In genomic region chr17:14381606-14382005, GRCh38 we compare ENCODE assay signal across 34 cellular contexts.
"Had no signal": no experiment of that assay in that cellular context is flagged by ENCODE, and none has a peak within 500 bp of the region (broad histone marks: within the 10 kb centered on the region; RNA-seq: fewer than 3 reads in every experiment).

No MANE protein-coding gene starts in this region.

- FAIRE-seq: astrocyte, bronchial epithelial cell had no signal

- H3K27me3 ChIP-seq: brain microvascular endothelial cell, esophagus squamous epithelium, heart right ventricle, hepatocyte had no signal

- H3K27me3 Mint-ChIP-seq: activated CD4-positive, alpha-beta memory T cell treated with anti-CD3 and anti-CD28 coated beads for 36 hours; activated CD4-positive, alpha-beta T cell treated with anti-CD3 and anti-CD28 coated beads for 36 hours; activated CD4-positive, alpha-beta T cell treated with anti-CD3 and anti-CD28 coated beads, Interleukin-2, amount 10 ng/mL, durations not matched to agents 24 days and 14 days; activated CD8-positive, alpha-beta memory T cell treated with anti-CD3 and anti-CD28 coated beads, Interleukin-2, amount 10 ng/mL, durations not matched to agents 7 days and 5 days; activated naive CD8-positive, alpha-beta T cell; central memory CD8-positive, alpha-beta T cell; dendritic cell treated with granulocyte-macrophage colony-stimulating factor and Interleukin-4, amounts not matched to agents 40 ng/mL and 50 ng/mL, for 4 days; T-helper 17 cell had no signal

- ATAC-seq: activated CD4-positive, alpha-beta T cell treated with anti-CD3 and anti-CD28 coated beads for 36 hours; activated CD8-positive, alpha-beta memory T cell treated with anti-CD3 and anti-CD28 coated beads, Interleukin-2, amount 10 ng/mL, durations not matched to agents 7 days and 5 days; activated CD8-positive, alpha-beta T cell treated with anti-CD3 and anti-CD28 coated beads, Interleukin-2, amount 10 ng/mL, durations not matched to agents 7 days and 5 days; heart right ventricle; T-helper 17 cell had no signal

- H3K9me3 Mint-ChIP-seq: activated CD4-positive, alpha-beta memory T cell treated with anti-CD3 and anti-CD28 coated beads for 36 hours; activated naive CD4-positive, alpha-beta T cell treated with anti-CD3 and anti-CD28 coated beads for 36 hours; central memory CD8-positive, alpha-beta T cell; dendritic cell treated with granulocyte-macrophage colony-stimulating factor and Interleukin-4, amounts not matched to agents 40 ng/mL and 50 ng/mL, for 4 days; endodermal cell; T-helper 2 cell treated with Interferon-gamma antibody and Interleukin-4, amounts not matched to agents 5 μg/mL and 100 μg/mL, for 36 hours had no signal

- H3K9me3 ChIP-seq: esophagus squamous epithelium had no signal

- H3K27ac ChIP-seq: brain microvascular endothelial cell, coronary artery, dorsolateral prefrontal cortex, esophagus squamous epithelium, heart right ventricle, hepatocyte had no signal

- H3K4me3 ChIP-seq: coronary artery, dorsolateral prefrontal cortex, esophagus squamous epithelium, heart right ventricle, hepatocyte had no signal

- H3K36me3 Mint-ChIP-seq: activated CD4-positive, alpha-beta memory T cell treated with anti-CD3 and anti-CD28 coated beads for 36 hours; activated CD8-positive, alpha-beta memory T cell treated with anti-CD3 and anti-CD28 coated beads, Interleukin-2, amount 10 ng/mL, durations not matched to agents 7 days and 5 days; activated naive CD8-positive, alpha-beta T cell had no signal

- H3K4me3 Mint-ChIP-seq: activated CD4-positive, alpha-beta memory T cell treated with anti-CD3 and anti-CD28 coated beads for 36 hours; activated CD4-positive, alpha-beta T cell treated with anti-CD3 and anti-CD28 coated beads for 36 hours; activated CD4-positive, alpha-beta T cell treated with anti-CD3 and anti-CD28 coated beads, Interleukin-2, amount 10 ng/mL, durations not matched to agents 24 days and 14 days; activated CD8-positive, alpha-beta memory T cell treated with anti-CD3 and anti-CD28 coated beads, Interleukin-2, amount 10 ng/mL, durations not matched to agents 7 days and 5 days; activated CD8-positive, alpha-beta T cell treated with anti-CD3 and anti-CD28 coated beads, Interleukin-2, amount 10 ng/mL, durations not matched to agents 7 days and 5 days; activated naive CD4-positive, alpha-beta T cell treated with anti-CD3 and anti-CD28 coated beads for 36 hours; activated naive CD8-positive, alpha-beta T cell; activated T-helper 1 cell treated with anti-CD3 and anti-CD28 coated beads, Interleukin-12 subunit alpha, Interleukin-12 subunit beta, Interleukin-2, Interleukin-4 antibody, amounts not matched to agents 30 ng/mL and 10 ng/mL and 1 ng/mL, durations not matched to agents 14 hours and 24 hours and 36 hours; central memory CD8-positive, alpha-beta T cell; dendritic cell treated with granulocyte-macrophage colony-stimulating factor and Interleukin-4, amounts not matched to agents 40 ng/mL and 50 ng/mL, for 4 days; endodermal cell; T-helper 17 cell; T-helper 2 cell treated with Interferon-gamma antibody and Interleukin-4, amounts not matched to agents 5 μg/mL and 100 μg/mL, for 36 hours had no signal

- DNase-seq: activated CD4-positive, alpha-beta memory T cell treated with anti-CD3 and anti-CD28 coated beads for 36 hours; activated CD4-positive, alpha-beta T cell treated with anti-CD3 and anti-CD28 coated beads for 36 hours; activated CD4-positive, alpha-beta T cell treated with anti-CD3 and anti-CD28 coated beads, Interleukin-2, amount 10 ng/mL, durations not matched to agents 24 days and 14 days; activated CD4-positive, CD25-positive, alpha-beta regulatory T cell; activated CD4-positive, CD25-positive, alpha-beta regulatory T cell treated with anti-CD3 and anti-CD28 coated beads, Interleukin-2, amount 50 U/mL, for 72 hours; activated CD8-positive, alpha-beta memory T cell treated with anti-CD3 and anti-CD28 coated beads, Interleukin-2, amount 10 ng/mL, durations not matched to agents 7 days and 5 days; activated CD8-positive, alpha-beta memory T cell treated with anti-CD3 and anti-CD28 coated beads, Interleukin-2, amount 50 U/mL, for 4 hours; activated CD8-positive, alpha-beta T cell treated with anti-CD3 and anti-CD28 coated beads, Interleukin-2, amount 10 ng/mL, durations not matched to agents 7 days and 5 days; activated effector memory CD4-positive, alpha-beta T cell treated with anti-CD3 and anti-CD28 coated beads, Interleukin-2, amount 50 U/mL, for 16 hours; activated naive CD4-positive, alpha-beta T cell treated with anti-CD3 and anti-CD28 coated beads for 36 hours; activated T-cell treated with anti-CD3 and anti-CD28 coated beads, Interleukin-2, amount 50 U/mL, for 1 hour; activated T-cell treated with anti-CD3 and anti-CD28 coated beads, Interleukin-2, amount 50 U/mL, for 48 hours; amniotic stem cell; anterior cingulate cortex; brain microvascular endothelial cell; dorsolateral prefrontal cortex; effector memory CD4-positive, alpha-beta T cell; endodermal cell; esophagus squamous epithelium; foreskin melanocyte; heart right ventricle; T-helper 1 cell; T-helper 17 cell; T1000 had no signal

- H3K36me3 ChIP-seq: brain microvascular endothelial cell, esophagus squamous epithelium, heart right ventricle had no signal

- H3K4me1 Mint-ChIP-seq: activated CD4-positive, alpha-beta T cell treated with anti-CD3 and anti-CD28 coated beads for 36 hours; activated CD4-positive, alpha-beta T cell treated with anti-CD3 and anti-CD28 coated beads, Interleukin-2, amount 10 ng/mL, durations not matched to agents 24 days and 14 days; activated CD8-positive, alpha-beta memory T cell treated with anti-CD3 and anti-CD28 coated beads, Interleukin-2, amount 10 ng/mL, durations not matched to agents 7 days and 5 days; endodermal cell; T-helper 17 cell had no signal

- H3K27ac Mint-ChIP-seq: activated CD4-positive, alpha-beta memory T cell treated with anti-CD3 and anti-CD28 coated beads for 36 hours; activated CD4-positive, alpha-beta T cell treated with anti-CD3 and anti-CD28 coated beads for 36 hours; activated CD4-positive, alpha-beta T cell treated with anti-CD3 and anti-CD28 coated beads, Interleukin-2, amount 10 ng/mL, durations not matched to agents 24 days and 14 days; activated CD8-positive, alpha-beta memory T cell treated with anti-CD3 and anti-CD28 coated beads, Interleukin-2, amount 10 ng/mL, durations not matched to agents 7 days and 5 days; activated CD8-positive, alpha-beta T cell treated with anti-CD3 and anti-CD28 coated beads, Interleukin-2, amount 10 ng/mL, durations not matched to agents 7 days and 5 days; activated naive CD4-positive, alpha-beta T cell treated with anti-CD3 and anti-CD28 coated beads for 36 hours; activated naive CD8-positive, alpha-beta T cell; activated T-helper 1 cell treated with anti-CD3 and anti-CD28 coated beads, Interleukin-12 subunit alpha, Interleukin-12 subunit beta, Interleukin-2, Interleukin-4 antibody, amounts not matched to agents 30 ng/mL and 10 ng/mL and 1 ng/mL, durations not matched to agents 14 hours and 24 hours and 36 hours; activated T-helper 2 cell treated with anti-CD3 and anti-CD28 coated beads, Interferon-gamma antibody, Interleukin-2, Interleukin-4, amounts not matched to agents 10 μg/mL and 5 μg/mL and 100 μg/mL, durations not matched to agents 14 hours and 24 hours and 36 hours; dendritic cell treated with granulocyte-macrophage colony-stimulating factor and Interleukin-4, amounts not matched to agents 40 ng/mL and 50 ng/mL, for 4 days; endodermal cell; T-helper 17 cell; T-helper 2 cell treated with Interferon-gamma antibody and Interleukin-4, amounts not matched to agents 5 μg/mL and 100 μg/mL, for 36 hours had no signal

- H3K4me1 ChIP-seq: esophagus squamous epithelium, heart right ventricle had no signal
